ENCODE assay signal across 15 cellular contexts in genomic region chr1:98975113-98975512, GRCh38. TPM values are rescaled to one million over a fixed set of nuclear protein-coding genes. Genes with fewer than 3 reads are reported as not detected.
"Had no signal": no experiment of that assay in that cellular context is flagged by ENCODE, and none has a peak within 500 bp of the region (broad histone marks: within the 10 kb centered on the region; RNA-seq: fewer than 3 reads in every experiment).

No MANE protein-coding gene starts in this region.

- H3K27me3 ChIP-seq: pancreas, right atrium auricular region, thyroid gland had no signal

- H3K4me3 ChIP-seq: pancreas, right atrium auricular region, smooth muscle cell, thyroid gland had no signal

- H3K4me1 ChIP-seq: pancreas, right atrium auricular region, thyroid gland had no signal

- ATAC-seq: activated naive CD8-positive, alpha-beta T cell treated with anti-CD3 and anti-CD28 coated beads, Interleukin-2, amount 50 U/mL, for 24 hours; left lobe of liver; pancreas had no signal

- H3K36me3 ChIP-seq: pancreas, right atrium auricular region, thyroid gland had no signal

- H3K9me3 ChIP-seq: pancreas, right atrium auricular region, thyroid gland had no signal

- H3K4me2 ChIP-seq: smooth muscle cell had no signal

- DNase-seq: activated CD4-positive, alpha-beta T cell treated with anti-CD3 and anti-CD28 coated beads, Interleukin-2, amount 10 ng/mL, durations not matched to agents 24 days and 14 days; activated naive CD4-positive, alpha-beta T cell treated with Interleukin-2 at 50 U/mL for 16 hours; activated naive CD8-positive, alpha-beta T cell treated with anti-CD3 and anti-CD28 coated beads, Interleukin-2, amount 50 U/mL, for 24 hours; effector memory CD4-positive, alpha-beta T cell; mesendoderm; pancreas; T-helper 1 cell; thyroid gland had no signal

- FAIRE-seq: islet of Langerhans, pancreas had no signal

- H3K27ac ChIP-seq: pancreas, right atrium auricular region, thyroid gland had no signal

RNA-seq across cellular contexts. Expression of gene PLPPR5, which starts 29.5 kb away (rescaled TPM):
- total RNA-seq: activated CD4-positive, alpha-beta T cell treated with anti-CD3 and anti-CD28 coated beads, Interleukin-2, amount 10 ng/mL, durations not matched to agents 24 days and 14 days; activated T-helper 1 cell treated with anti-CD3 and anti-CD28 coated beads, Interleukin-12 subunit alpha, Interleukin-12 subunit beta, Interleukin-2, Interleukin-4 antibody, amounts not matched to agents 30 ng/mL and 10 ng/mL and 1 ng/mL, durations not matched to agents 14 hours and 24 hours and 36 hours; fibroblast of villous mesenchyme; left lobe of liver; right atrium auricular region; thyroid gland had no signal
- polyA plus RNA-seq: esophagus had no signal
